20 cellular contexts compared by ENCODE assay signal in the genomic region with DNA sequence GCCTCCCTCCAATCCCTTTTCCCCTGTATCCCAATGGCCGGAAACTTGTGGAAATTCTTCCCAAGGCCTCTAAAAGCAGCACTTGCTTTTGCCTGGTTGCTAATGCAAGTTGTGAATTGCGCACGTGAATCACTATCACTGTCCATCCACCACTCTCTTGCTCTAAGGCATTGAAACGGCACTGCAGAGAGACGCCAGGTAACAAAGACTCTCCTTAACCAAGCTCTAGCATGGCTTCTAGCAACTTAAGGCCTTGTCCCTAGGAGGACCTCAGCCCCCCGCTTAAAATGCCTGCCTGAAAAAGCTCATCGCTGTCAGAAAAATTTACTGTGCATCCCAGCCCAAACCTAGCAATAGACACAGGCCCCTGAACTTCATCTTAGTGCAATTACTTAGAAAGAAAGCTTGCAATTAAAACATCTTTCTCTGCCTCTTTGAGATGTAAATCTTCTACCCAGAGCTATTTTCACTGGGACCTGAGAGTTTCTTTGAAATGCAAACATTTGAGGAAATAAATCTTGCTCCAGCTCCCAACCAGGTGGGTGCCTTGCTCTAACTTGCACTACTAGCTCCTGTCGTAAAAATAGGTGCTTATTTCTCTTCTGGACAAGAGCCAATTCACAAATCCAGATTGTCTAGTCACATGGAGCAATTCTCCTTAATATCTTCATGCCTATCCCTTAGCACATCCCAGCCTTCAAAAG. TPM values are rescaled to one million over a fixed set of nuclear protein-coding genes. Genes with fewer than 3 reads are reported as not detected.
DNase-seq lines count a peak whose midpoint lies in the region; ATAC-seq and TF ChIP-seq lines count a peak whose summit lies in the region.
"Had no signal": no experiment of that assay in that cellular context is flagged by ENCODE, and none has a peak within 500 bp of the region (broad histone marks: within the 10 kb centered on the region; RNA-seq: fewer than 3 reads in every experiment).

No MANE protein-coding gene starts in this region.

- ATAC-seq in WTC11, result peak; percentile 62
- ATAC-seq: Right ventricle myocardium inferior had no signal

- DNase-seq in WTC11 (ENCODE audit: low spot score), result no peak
- peak; percentile 4 for DNase-seq in superior temporal gyrus (ENCODE audit: extremely low spot score)
- no peak for DNase-seq in Kasumi-1 (lab: John Stamatoyannopoulos, UW)
- no peak for DNase-seq in cerebellum (ENCODE audit: low spot score)
- no peak for DNase-seq in COLO668 (lab: John Stamatoyannopoulos, UW; ENCODE audit: unreplicated experiment)
- DNase-seq: CD8-positive, alpha-beta memory T cell; HCEC 1CT; NCI-H1436 treated with DMSO at 0.1 percent for 48 hours; NCI-H2029 treated with DMSO at 0.1 percent for 48 hours; NCI-H2171 treated with DMSO at 0.1 percent for 48 hours; NCI-H446 treated with DMSO at 0.1 percent for 48 hours; NCI-H69; NK-92 treated with Interleukin-12 subunit alpha and Interleukin-12 subunit beta, amount 100 ng/mL, for 24 hours had no signal

- no peak overlapping the region for H3K27ac ChIP-seq in HEK293 (ENCODE audit: extremely low read depth, low read depth, low read length)
- H3K27ac ChIP-seq: BLaER1 treated with 17β-estradiol and CSF1 and Interleukin-3, amounts not matched to agents 10 nM and 100 nM; KMS-11 had no signal

- CTCF ChIA-PET in HEK293 (lab: Yijun Ruan, JAX), result interaction anchor here (1.0 to 1.5 kb wide), 5 partner anchors 9 to 152 kb away, joined by 3 to 4 read pairs (median 3); no protein-coding TSS in a partner anchor
- CTCF ChIA-PET in WTC11 (lab: Charles Lee), result interaction anchor here (0.8 to 7.6 kb wide), 18 partner anchors 9 to 307 kb away, joined by 3 to 141 read pairs (median 4); a partner anchor contains a TSS

- H3K4me1 Mint-ChIP-seq in WTC11, result peaks cover 64% of the 10 kb centered on the region

- H3K4me1 ChIP-seq in HEK293 (ENCODE audit: control insufficient read depth, insufficient read depth, low read length), result no peaks in the 10 kb centered on the region

- H3K4me3 ChIP-seq in HEK293 (ENCODE audit: low read depth, low read length) (no peak overlapping the region), iPS-18c (ENCODE audit: insufficient read depth, low read depth, low read length) (0 out of 2 replicates have a peak overlapping the region, but pooled peaks have one; percentile 9)
- H3K4me3 ChIP-seq: BLaER1 treated with 17β-estradiol and CSF1 and Interleukin-3, amounts not matched to agents 10 nM and 100 nM had no signal

- no peaks in the 10 kb centered on the region for H3K36me3 ChIP-seq in HEK293 (ENCODE audit: control insufficient read depth in 2 of 2, insufficient read depth in 1 of 2, low read length in 2 of 2)
- H3K36me3 ChIP-seq: BLaER1 treated with 17β-estradiol and CSF1 and Interleukin-3, amounts not matched to agents 10 nM and 100 nM had no signal

- no peaks in the 10 kb centered on the region for H3K27me3 Mint-ChIP-seq in WTC11 (ENCODE audit: low read depth)

- H3K36me3 Mint-ChIP-seq in WTC11, result peaks cover 8% of the 10 kb centered on the region
- H3K36me3 Mint-ChIP-seq: CD8-positive, alpha-beta memory T cell had no signal

- peak overlapping the region; percentile 36 for H3K4me3 Mint-ChIP-seq in WTC11

- peaks cover 5% of the 10 kb centered on the region for H3K9me3 Mint-ChIP-seq in WTC11
- H3K9me3 Mint-ChIP-seq: CD8-positive, alpha-beta memory T cell had no signal

- TF ChIP-seq CTCF in HEK293 (tag by site-specific recombination; IDR thresholded peaks at IDR 0.05), result no peak
- TF ChIP-seq CTCF in WTC11 (IDR thresholded peaks at IDR 0.05), result no peak

- POLR2A ChIA-PET in HEK293 (lab: Yijun Ruan, JAX), result interaction anchor here (0.6 kb wide), 1 partner anchor 39 kb away, joined by 6 read pairs; no protein-coding TSS in a partner anchor
- POLR2A ChIA-PET in WTC11 (lab: Charles Lee), result interaction anchor here (0.8 to 2.0 kb wide), 5 partner anchors 9 to 145 kb away, joined by 3 to 8 read pairs (median 5); a partner anchor contains a TSS

- H3K9me3 ChIP-seq in HEK293 (ENCODE audit: control insufficient read depth, insufficient read depth, low read depth, low read length) (no peaks in the 10 kb centered on the region), iPS-18c (ENCODE audit: control insufficient read depth, insufficient read depth, low read length) (no peaks in the 10 kb centered on the region)

- H3K27ac Mint-ChIP-seq in WTC11, result peak overlapping the region; percentile 84

TF ChIP-seq in HEK293, 187 proteins besides CTCF, POLR2A, EP300 and RAD21:
- no peak for TF ChIP-seq ZNF707 (tag by site-specific recombination; IDR thresholded peaks at IDR 0.05)
- TF ChIP-seq, protein P1, sequence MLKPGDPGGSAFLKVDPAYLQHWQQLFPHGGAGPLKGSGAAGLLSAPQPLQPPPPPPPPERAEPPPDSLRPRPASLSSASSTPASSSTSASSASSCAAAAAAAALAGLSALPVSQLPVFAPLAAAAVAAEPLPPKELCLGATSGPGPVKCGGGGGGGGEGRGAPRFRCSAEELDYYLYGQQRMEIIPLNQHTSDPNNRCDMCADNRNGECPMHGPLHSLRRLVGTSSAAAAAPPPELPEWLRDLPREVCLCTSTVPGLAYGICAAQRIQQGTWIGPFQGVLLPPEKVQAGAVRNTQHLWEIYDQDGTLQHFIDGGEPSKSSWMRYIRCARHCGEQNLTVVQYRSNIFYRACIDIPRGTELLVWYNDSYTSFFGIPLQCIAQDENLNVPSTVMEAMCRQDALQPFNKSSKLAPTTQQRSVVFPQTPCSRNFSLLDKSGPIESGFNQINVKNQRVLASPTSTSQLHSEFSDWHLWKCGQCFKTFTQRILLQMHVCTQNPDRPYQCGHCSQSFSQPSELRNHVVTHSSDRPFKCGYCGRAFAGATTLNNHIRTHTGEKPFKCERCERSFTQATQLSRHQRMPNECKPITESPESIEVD (tag by site-specific recombination; IDR thresholded peaks at IDR 0.05), result 0 out of 2 replicates have a peak, but pooled peaks have one; percentile 9

TF ChIP-seq in WTC11, 78 proteins besides CTCF, POLR2A, EP300 and RAD21:
- TF ChIP-seq RELA (CRISPR knock-in tag; IDR thresholded peaks at IDR 0.05; ENCODE audit: borderline replicate concordance) (no peak), SP1 (CRISPR knock-in tag; conservative IDR thresholded peaks at IDR 0.05) (no peak), TP53 (CRISPR knock-in tag; IDR thresholded peaks at IDR 0.05) (no peak)
- TF ChIP-seq, protein P2, sequence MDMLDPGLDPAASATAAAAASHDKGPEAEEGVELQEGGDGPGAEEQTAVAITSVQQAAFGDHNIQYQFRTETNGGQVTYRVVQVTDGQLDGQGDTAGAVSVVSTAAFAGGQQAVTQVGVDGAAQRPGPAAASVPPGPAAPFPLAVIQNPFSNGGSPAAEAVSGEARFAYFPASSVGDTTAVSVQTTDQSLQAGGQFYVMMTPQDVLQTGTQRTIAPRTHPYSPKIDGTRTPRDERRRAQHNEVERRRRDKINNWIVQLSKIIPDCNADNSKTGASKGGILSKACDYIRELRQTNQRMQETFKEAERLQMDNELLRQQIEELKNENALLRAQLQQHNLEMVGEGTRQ (CRISPR knock-in tag; IDR thresholded peaks at IDR 0.05), result peak; percentile 27; the same call in 1 of the 2 replicates
- TF ChIP-seq, protein P3, sequence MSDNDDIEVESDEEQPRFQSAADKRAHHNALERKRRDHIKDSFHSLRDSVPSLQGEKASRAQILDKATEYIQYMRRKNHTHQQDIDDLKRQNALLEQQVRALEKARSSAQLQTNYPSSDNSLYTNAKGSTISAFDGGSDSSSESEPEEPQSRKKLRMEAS (CRISPR knock-in tag; IDR thresholded peaks at IDR 0.05), result no peak

RNA-seq across cellular contexts. Expression of a gene that starts 32.9 kb away (rescaled TPM):
- total RNA-seq in WTC11 (2021) (5.9 to 7.8 TPM (median 7.0 TPM) in 3 replicates), cerebellum (not detected)
- total RNA-seq: CD8-positive, alpha-beta memory T cell; M059J; OCI-LY7; Right ventricle myocardium inferior had no signal

RNA-seq across cellular contexts. Expression of a gene that starts 33.4 kb away (rescaled TPM):
- total RNA-seq in WTC11 (2021) (202 to 213 TPM (median 203 TPM) in 3 replicates), cerebellum (8.9 TPM)

RNA-seq across cellular contexts. Expression of a gene that starts 51.3 kb away (rescaled TPM):
- total RNA-seq in WTC11 (2021) (74.5 to 107 TPM (median 100 TPM) in 3 replicates), cerebellum (21.6 TPM)

RNA-seq across cellular contexts. Expression of a gene that starts 58.3 kb away (rescaled TPM):
- total RNA-seq in WTC11 (2021) (55.9 to 65.6 TPM (median 57.8 TPM) in 3 replicates), cerebellum (61.5 TPM)

Comparison
In these comparisons a context has a peak if more than half of its experiments do, and no peak if none do; other contexts are left out.
1. RNA of a gene that starts 33.4 kb away (total RNA-seq): 202 to 213 TPM in WTC11; 8.9 TPM in cerebellum (single experiment); every median in the first group is over 10 times any median in the second.